Comparison of ENCODE assay signal across 18 cellular contexts in genomic region chrX:21930986-21931385, GRCh38. TPM values are rescaled to one million over a fixed set of nuclear protein-coding genes. Genes with fewer than 3 reads are reported as not detected.
DNase-seq lines count a peak whose midpoint lies in the region; ATAC-seq and TF ChIP-seq lines count a peak whose summit lies in the region.
"Had no signal": no experiment of that assay in that cellular context is flagged by ENCODE, and none has a peak within 500 bp of the region (broad histone marks: within the 10 kb centered on the region; RNA-seq: fewer than 3 reads in every experiment).

No MANE protein-coding gene starts in this region.

- POLR2A ChIA-PET in activated CD8-positive, alpha-beta T cell treated with anti-CD3 and anti-CD28 coated beads for 36 hours (lab: Charles Lee): no interaction called here
- POLR2A ChIA-PET in activated CD8-positive, alpha-beta T cell treated with anti-CD3 and anti-CD28 coated beads, Interleukin-2, amount 10 ng/mL, durations not matched to agents 7 days and 5 days (lab: Charles Lee): no interaction called here
- POLR2A ChIA-PET in Panc1 (lab: Charles Lee) (no interaction called here), T-cell (lab: Charles Lee) (interaction anchor here in 1 of 2 donors (0.7 to 0.9 kb wide), 2 partner anchors 113 to 1637 kb away, joined by 3 to 4 read pairs; no protein-coding TSS in a partner anchor)

- H3K4me1 ChIP-seq in Panc1 (ENCODE audit: control insufficient read depth, insufficient read depth, low read length): peaks cover 8% of the 10 kb centered on the region; the same call in 1 of the 2 replicates

- intact Hi-C loops in activated CD8-positive, alpha-beta T cell treated with anti-CD3 and anti-CD28 coated beads for 36 hours (cut with micrococcal nuclease): no loop called here
- intact Hi-C loops in Panc1 (cut with micrococcal nuclease; ENCODE audit: unreplicated experiment): no loop called here

- ATAC-seq in activated CD8-positive, alpha-beta T cell treated with anti-CD3 and anti-CD28 coated beads for 36 hours: no peak
- ATAC-seq in activated CD8-positive, alpha-beta T cell treated with anti-CD3 and anti-CD28 coated beads, Interleukin-2, amount 10 ng/mL, durations not matched to agents 7 days and 5 days: no peak
- ATAC-seq in Panc1: no peak
- ATAC-seq in T-cell (replicated peaks in 1 of 4): no peak
- ATAC-seq: GM23338, HCT116, PC-3 had no signal

- H3K9me3 ChIP-seq in Panc1 (ENCODE audit: control insufficient read depth, insufficient read depth, low read depth, low read length): no peaks in the 10 kb centered on the region

- peaks cover 41% of the 10 kb centered on the region for H3K4me1 Mint-ChIP-seq in activated CD8-positive, alpha-beta T cell treated with anti-CD3 and anti-CD28 coated beads for 36 hours (ENCODE audit: low read depth)
- H3K4me1 Mint-ChIP-seq in activated CD8-positive, alpha-beta T cell treated with anti-CD3 and anti-CD28 coated beads, Interleukin-2, amount 10 ng/mL, durations not matched to agents 7 days and 5 days (ENCODE audit: low read depth): peaks cover 24% of the 10 kb centered on the region
- H3K4me1 Mint-ChIP-seq in chondrocyte (ENCODE audit: low read depth) (peaks cover 49% of the 10 kb centered on the region), osteocyte (ENCODE audit: unreplicated experiment) (peaks cover 57% of the 10 kb centered on the region), T-cell (peaks cover 3 to 15% (median 6%) of the 10 kb centered on the region in 3 donors)
- H3K4me1 Mint-ChIP-seq in activated naive CD4-positive, alpha-beta T cell treated with anti-CD3 and anti-CD28 coated beads, Interleukin-2, amount 10 ng/mL, durations not matched to agents 7 days and 5 days: peaks cover 22% of the 10 kb centered on the region

- TF ChIP-seq CTCF in activated CD8-positive, alpha-beta T cell treated with anti-CD3 and anti-CD28 coated beads for 36 hours (IDR thresholded peaks at IDR 0.05): no peak
- TF ChIP-seq CTCF in Panc1 (IDR thresholded peaks at IDR 0.05) (no peak), chondrocyte (IDR thresholded peaks at IDR 0.05) (no peak), osteocyte (IDR thresholded peaks at IDR 0.05) (no peak)

- CTCF ChIA-PET in activated CD8-positive, alpha-beta T cell treated with anti-CD3 and anti-CD28 coated beads for 36 hours (lab: Charles Lee): no interaction called here
- CTCF ChIA-PET in activated CD8-positive, alpha-beta T cell treated with anti-CD3 and anti-CD28 coated beads, Interleukin-2, amount 10 ng/mL, durations not matched to agents 7 days and 5 days (lab: Charles Lee): no interaction called here
- CTCF ChIA-PET in Panc1 (lab: Charles Lee): no interaction called here
- CTCF ChIA-PET in activated naive CD4-positive, alpha-beta T cell treated with anti-CD3 and anti-CD28 coated beads, Interleukin-2, amount 10 ng/mL, durations not matched to agents 7 days and 5 days (lab: Charles Lee): no interaction called here
- CTCF ChIA-PET in T-cell (lab: Charles Lee): no interaction called here

- peak overlapping the region; percentile 60 for H3K27ac ChIP-seq in Panc1 (ENCODE audit: low read length)

- no peak overlapping the region for H3K4me3 Mint-ChIP-seq in activated CD8-positive, alpha-beta T cell treated with anti-CD3 and anti-CD28 coated beads for 36 hours
- no peak overlapping the region for H3K4me3 Mint-ChIP-seq in activated CD8-positive, alpha-beta T cell treated with anti-CD3 and anti-CD28 coated beads, Interleukin-2, amount 10 ng/mL, durations not matched to agents 7 days and 5 days
- H3K4me3 Mint-ChIP-seq in chondrocyte (ENCODE audit: unreplicated experiment) (no peak overlapping the region), osteocyte (ENCODE audit: unreplicated experiment) (no peak overlapping the region), T-cell (no peak overlapping the region)
- no peak overlapping the region for H3K4me3 Mint-ChIP-seq in activated naive CD4-positive, alpha-beta T cell treated with anti-CD3 and anti-CD28 coated beads, Interleukin-2, amount 10 ng/mL, durations not matched to agents 7 days and 5 days
- H3K4me3 Mint-ChIP-seq: CD14-positive monocyte, GM23338 had no signal

- H3K27me3 Mint-ChIP-seq in activated CD8-positive, alpha-beta T cell treated with anti-CD3 and anti-CD28 coated beads for 36 hours: no peaks in the 10 kb centered on the region
- H3K27me3 Mint-ChIP-seq in activated CD8-positive, alpha-beta T cell treated with anti-CD3 and anti-CD28 coated beads, Interleukin-2, amount 10 ng/mL, durations not matched to agents 7 days and 5 days (ENCODE audit: low read depth): no peaks in the 10 kb centered on the region
- H3K27me3 Mint-ChIP-seq in chondrocyte (ENCODE audit: low read depth) (no peaks in the 10 kb centered on the region), osteocyte (ENCODE audit: unreplicated experiment) (no peaks in the 10 kb centered on the region), T-cell (no peaks in the 10 kb centered on the region)
- H3K27me3 Mint-ChIP-seq in activated naive CD4-positive, alpha-beta T cell treated with anti-CD3 and anti-CD28 coated beads, Interleukin-2, amount 10 ng/mL, durations not matched to agents 7 days and 5 days: no peaks in the 10 kb centered on the region

- no peaks in the 10 kb centered on the region for H3K27me3 ChIP-seq in Panc1 (ENCODE audit: control insufficient read depth, insufficient read depth, low read length)

- no peak for DNase-seq in activated CD8-positive, alpha-beta T cell treated with anti-CD3 and anti-CD28 coated beads for 36 hours
- no peak for DNase-seq in activated CD8-positive, alpha-beta T cell treated with anti-CD3 and anti-CD28 coated beads, Interleukin-2, amount 10 ng/mL, durations not matched to agents 7 days and 5 days
- DNase-seq in Panc1 (ENCODE audit: low read depth, low spot score) (no peak), chondrocyte (ENCODE audit: low spot score) (no peak), osteocyte (ENCODE audit: extremely low spot score, unreplicated experiment) (no peak), T-cell (no peak)
- no peak for DNase-seq in activated naive CD4-positive, alpha-beta T cell treated with anti-CD3 and anti-CD28 coated beads, Interleukin-2, amount 10 ng/mL, durations not matched to agents 7 days and 5 days
- DNase-seq: AML-193, GF-D8, NCI-H1048, NCI-H146, NCI-H2081, NCI-H510A, NCI-H82, PC-3 had no signal

- H3K36me3 Mint-ChIP-seq in activated CD8-positive, alpha-beta T cell treated with anti-CD3 and anti-CD28 coated beads for 36 hours (ENCODE audit: low read depth): peaks cover 7% of the 10 kb centered on the region
- H3K36me3 Mint-ChIP-seq in activated CD8-positive, alpha-beta T cell treated with anti-CD3 and anti-CD28 coated beads, Interleukin-2, amount 10 ng/mL, durations not matched to agents 7 days and 5 days (ENCODE audit: low read depth): peaks cover 6% of the 10 kb centered on the region
- H3K36me3 Mint-ChIP-seq in chondrocyte (ENCODE audit: low read depth): no peaks in the 10 kb centered on the region
- no peaks in the 10 kb centered on the region for H3K36me3 Mint-ChIP-seq in osteocyte (ENCODE audit: unreplicated experiment)
- H3K36me3 Mint-ChIP-seq in activated naive CD4-positive, alpha-beta T cell treated with anti-CD3 and anti-CD28 coated beads, Interleukin-2, amount 10 ng/mL, durations not matched to agents 7 days and 5 days: peaks cover 10% of the 10 kb centered on the region
- no peaks in the 10 kb centered on the region for H3K36me3 Mint-ChIP-seq in T-cell

- peak overlapping the region; percentile 76 for H3K27ac Mint-ChIP-seq in activated CD8-positive, alpha-beta T cell treated with anti-CD3 and anti-CD28 coated beads for 36 hours
- no peak overlapping the region for H3K27ac Mint-ChIP-seq in activated CD8-positive, alpha-beta T cell treated with anti-CD3 and anti-CD28 coated beads, Interleukin-2, amount 10 ng/mL, durations not matched to agents 7 days and 5 days
- H3K27ac Mint-ChIP-seq in chondrocyte (ENCODE audit: unreplicated experiment): peak overlapping the region; percentile 79
- peak overlapping the region; percentile 65 for H3K27ac Mint-ChIP-seq in osteocyte (ENCODE audit: unreplicated experiment)
- H3K27ac Mint-ChIP-seq in activated naive CD4-positive, alpha-beta T cell treated with anti-CD3 and anti-CD28 coated beads, Interleukin-2, amount 10 ng/mL, durations not matched to agents 7 days and 5 days: no peak overlapping the region
- no peak overlapping the region for H3K27ac Mint-ChIP-seq in T-cell
- H3K27ac Mint-ChIP-seq: GM23338 had no signal

- no peak overlapping the region for H3K4me3 ChIP-seq in Panc1 (ENCODE audit: low read depth in 2 of 2, low read length in 2 of 2)
- H3K4me3 ChIP-seq: GM23338 had no signal

- H3K36me3 ChIP-seq in Panc1 (ENCODE audit: control insufficient read depth, insufficient read depth, low read length): no peaks in the 10 kb centered on the region

- in situ Hi-C loops in Panc1 (cut with HindIII; ENCODE audit: low pct_unique_long_range_greater_than_20kb, low sequenced_read_pairs): no loop called here

- peaks cover 5% of the 10 kb centered on the region for H3K9me3 Mint-ChIP-seq in activated CD8-positive, alpha-beta T cell treated with anti-CD3 and anti-CD28 coated beads for 36 hours
- no peaks in the 10 kb centered on the region for H3K9me3 Mint-ChIP-seq in activated CD8-positive, alpha-beta T cell treated with anti-CD3 and anti-CD28 coated beads, Interleukin-2, amount 10 ng/mL, durations not matched to agents 7 days and 5 days (ENCODE audit: insufficient read depth)
- H3K9me3 Mint-ChIP-seq in chondrocyte (ENCODE audit: low read depth) (no peaks in the 10 kb centered on the region), osteocyte (ENCODE audit: unreplicated experiment) (no peaks in the 10 kb centered on the region), T-cell (peaks cover 0 to 7% (median 0%) of the 10 kb centered on the region in 3 donors)
- H3K9me3 Mint-ChIP-seq in activated naive CD4-positive, alpha-beta T cell treated with anti-CD3 and anti-CD28 coated beads, Interleukin-2, amount 10 ng/mL, durations not matched to agents 7 days and 5 days: no peaks in the 10 kb centered on the region
- H3K9me3 Mint-ChIP-seq: GM23338 had no signal

- no TSS peak for BruUV-seq in Panc1 (replicated peaks; lab: Mats Ljungman, UMichigan)

RNA-seq across cellular contexts. Expression of gene SMS, which starts 9.5 kb away (rescaled TPM):
- total RNA-seq in activated CD8-positive, alpha-beta T cell treated with anti-CD3 and anti-CD28 coated beads for 36 hours: 100 to 1,000 TPM; 175 to 184 TPM
- 10 to 100 TPM; 89.0 to 91.8 TPM for total RNA-seq in activated CD8-positive, alpha-beta T cell treated with anti-CD3 and anti-CD28 coated beads, Interleukin-2, amount 10 ng/mL, durations not matched to agents 7 days and 5 days
- total RNA-seq in Panc1 (2021; ENCODE audit: unreplicated experiment) (172 TPM), chondrocyte (73.0 to 131 TPM (median 129 TPM) in 3 replicates), osteocyte (91.4 and 94.5 TPM in 2 replicates), T-cell (10 to 100 TPM; 17.2 to 21.9 (median 18.5) TPM)
- polyA plus RNA-seq in Panc1 (2012; ENCODE audit: insufficient read length): 186 TPM

Comparison
In these comparisons a context has a peak if more than half of its experiments do, and no peak if none do; other contexts are left out.
1. H3K27ac Mint-ChIP-seq: peak in activated CD8-positive, alpha-beta T cell treated with anti-CD3 and anti-CD28 coated beads for 36 hours (single experiment), chondrocyte (single experiment) and osteocyte (single experiment); none in activated CD8-positive, alpha-beta T cell treated with anti-CD3 and anti-CD28 coated beads, Interleukin-2, amount 10 ng/mL, durations not matched to agents 7 days and 5 days (single experiment), activated naive CD4-positive, alpha-beta T cell treated with anti-CD3 and anti-CD28 coated beads, Interleukin-2, amount 10 ng/mL, durations not matched to agents 7 days and 5 days (single experiment) and T-cell (0 of 2).